In the genomic region with DNA sequence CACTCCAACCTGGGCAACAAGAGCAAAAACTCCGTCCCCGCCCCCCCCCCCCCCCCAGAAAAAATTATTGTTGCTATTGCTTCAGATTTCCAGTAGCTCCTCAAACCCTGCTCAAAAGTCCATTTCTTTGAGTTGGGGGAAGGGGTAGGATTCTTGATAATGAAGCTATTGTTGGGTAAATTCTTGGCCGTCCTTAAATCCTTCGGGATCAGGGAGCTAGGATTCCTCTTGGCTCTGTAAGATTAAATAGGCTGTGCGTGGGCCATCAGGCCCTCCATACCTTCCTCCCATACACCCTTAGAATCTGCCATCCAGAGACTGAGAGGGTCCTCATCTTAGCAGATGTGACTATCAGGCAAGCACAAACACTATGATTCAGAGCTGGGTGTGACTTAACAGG, we compare ENCODE assay signal across 15 cellular contexts. TPM values are rescaled to one million over a fixed set of nuclear protein-coding genes. Genes with fewer than 3 reads are reported as not detected.
DNase-seq lines count a peak whose midpoint lies in the region; ATAC-seq and TF ChIP-seq lines count a peak whose summit lies in the region.
"Had no signal": no experiment of that assay in that cellular context is flagged by ENCODE, and none has a peak within 500 bp of the region (broad histone marks: within the 10 kb centered on the region; RNA-seq: fewer than 3 reads in every experiment).

No MANE protein-coding gene starts in this region.

- H3K27ac ChIP-seq in CD4-positive, alpha-beta T cell (ENCODE audit: low read depth, low read length), result no peak overlapping the region
- no peak overlapping the region for H3K27ac ChIP-seq in H9 (ENCODE audit: insufficient read length, low read depth, low read length)
- no peak overlapping the region for H3K27ac ChIP-seq in RWPE1
- H3K27ac ChIP-seq: 22Rv1, BLaER1, GM23248 had no signal

- no peak overlapping the region for H3T11ph ChIP-seq in H9 (ENCODE audit: low read length)

- no peak overlapping the region for H3K14ac ChIP-seq in H9 (ENCODE audit: insufficient read depth, low read length)

- intact Hi-C loops in CD4-positive, alpha-beta T cell (cut with DNase I, micrococcal nuclease), result no loop called here

- POLR2A ChIA-PET in CD4-positive, alpha-beta T cell (lab: Charles Lee), result interaction anchor here (0.9 kb wide), 1 partner anchor 16 kb away, joined by 3 read pairs; no protein-coding TSS in a partner anchor
- POLR2A ChIA-PET in WTC11 (lab: Charles Lee), result interaction anchor here (1.1 kb wide), 1 partner anchor 10 kb away, joined by 5 read pairs; no protein-coding TSS in a partner anchor
- POLR2A ChIA-PET in RWPE1 (lab: Yijun Ruan, JAX; ENCODE audit: low non-redundant PET), result no interaction called here

- no peak for TF ChIP-seq CTCF in CD4-positive, alpha-beta T cell (IDR thresholded peaks at IDR 0.05)
- no peak for TF ChIP-seq CTCF in H9 (conservative IDR thresholded peaks at IDR 0.05)
- no peak for TF ChIP-seq CTCF in WTC11 (IDR thresholded peaks at IDR 0.05)
- TF ChIP-seq CTCF in endothelial cell (IDR thresholded peaks at IDR 0.05; ENCODE audit: unreplicated experiment), result no peak
- TF ChIP-seq CTCF in chondrocyte (IDR thresholded peaks at IDR 0.05), result no peak
- TF ChIP-seq CTCF in RWPE1 (conservative IDR thresholded peaks at IDR 0.05; ENCODE audit: low read depth), result no peak

- no peak overlapping the region for H3K4ac ChIP-seq in H9 (ENCODE audit: low read depth, low read length)

- H2AFZ ChIP-seq in H9 (ENCODE audit: low read length), result no peak overlapping the region
- H2AFZ ChIP-seq: GM23248 had no signal

- DNase-seq in CD4-positive, alpha-beta T cell, result no peak
- DNase-seq in H9 (no peak), WTC11 (ENCODE audit: low spot score) (no peak), endothelial cell (ENCODE audit: low spot score) (no peak), NCI-H345 (lab: John Stamatoyannopoulos, UW) (no peak), chondrocyte (ENCODE audit: low spot score) (no peak), RWPE1 (ENCODE audit: low spot score) (no peak)
- DNase-seq: Caco-2, GM23248 had no signal

- no peak for ATAC-seq in CD4-positive, alpha-beta T cell (ENCODE audit: poor library complexity)
- ATAC-seq in WTC11 (no peak; the same call in 1 of the 2 replicates), HG02798 (IDR thresholded peaks at IDR 0.05; ENCODE audit: poor library complexity, unreplicated experiment) (no peak)
- ATAC-seq: GM12878, K562 had no signal

- H2AK5ac ChIP-seq in H9 (ENCODE audit: insufficient read length, low read length), result no peak overlapping the region

- no peak overlapping the region for H3K23ac ChIP-seq in H9 (ENCODE audit: insufficient read length, low read depth, low read length)

- H2BK20ac ChIP-seq in H9 (ENCODE audit: low read depth, low read length, poor library complexity, severe bottlenecking), result no peak overlapping the region

- no peaks in the 10 kb centered on the region for H3K79me1 ChIP-seq in H9 (ENCODE audit: insufficient read depth, low read depth, low read length, poor library complexity, severe bottlenecking)

- H3K4me3 Mint-ChIP-seq in CD4-positive, alpha-beta T cell, result no peak overlapping the region
- H3K4me3 Mint-ChIP-seq in H9 (no peak overlapping the region), WTC11 (no peak overlapping the region), endothelial cell (ENCODE audit: unreplicated experiment) (no peak overlapping the region), chondrocyte (ENCODE audit: unreplicated experiment) (no peak overlapping the region)

- no peak overlapping the region for H2BK5ac ChIP-seq in H9 (ENCODE audit: insufficient read length, low read length)

- H3K56ac ChIP-seq in H9 (ENCODE audit: insufficient read length, low read depth, low read length), result no peak overlapping the region

- H3K9me3 ChIP-seq in CD4-positive, alpha-beta T cell (ENCODE audit: control insufficient read depth, low read length), result no peaks in the 10 kb centered on the region
- H3K9me3 ChIP-seq in H9 (ENCODE audit: control insufficient read depth, low read depth, low read length), result no peaks in the 10 kb centered on the region
- H3K9me3 ChIP-seq: BLaER1, Caco-2, HAP-1 had no signal

- no peak overlapping the region for H2BK120ac ChIP-seq in H9 (ENCODE audit: low read depth, low read length, poor library complexity, severe bottlenecking)

- no peak overlapping the region for H4K91ac ChIP-seq in H9 (ENCODE audit: insufficient read length, low read depth, low read length)

- H3K23me2 ChIP-seq in H9 (ENCODE audit: insufficient read length, low read depth, low read length, poor library complexity, severe bottlenecking), result no peaks in the 10 kb centered on the region

- H3K4me1 Mint-ChIP-seq in CD4-positive, alpha-beta T cell (ENCODE audit: low read depth), result peaks cover 41% of the 10 kb centered on the region
- H3K4me1 Mint-ChIP-seq in H9, result peaks cover 25 to 39% of the 10 kb centered on the region in 2 experiments
- peaks cover 27% of the 10 kb centered on the region for H3K4me1 Mint-ChIP-seq in WTC11
- H3K4me1 Mint-ChIP-seq in endothelial cell (ENCODE audit: unreplicated experiment), result peaks cover 16% of the 10 kb centered on the region
- H3K4me1 Mint-ChIP-seq in chondrocyte (ENCODE audit: low read depth), result peaks cover 9% of the 10 kb centered on the region

- no peak overlapping the region for H4K8ac ChIP-seq in H9 (replicated peaks; ENCODE audit: insufficient read length, low read depth, low read length)

- no peaks in the 10 kb centered on the region for H3K27me3 ChIP-seq in CD4-positive, alpha-beta T cell (ENCODE audit: control insufficient read depth, insufficient read depth, low read length)
- no peaks in the 10 kb centered on the region for H3K27me3 ChIP-seq in H9 (ENCODE audit: insufficient read depth, low read length)
- H3K27me3 ChIP-seq: BLaER1 had no signal

- no peak overlapping the region for H2BK15ac ChIP-seq in H9 (ENCODE audit: low read depth, low read length)

- peaks cover 14% of the 10 kb centered on the region for H3K36me3 Mint-ChIP-seq in CD4-positive, alpha-beta T cell (ENCODE audit: low read depth)
- H3K36me3 Mint-ChIP-seq in H9 (ENCODE audit: insufficient read depth in 1 of 3, low read depth in 3 of 3), result peaks cover 21 to 35% (median 29%) of the 10 kb centered on the region in 3 experiments
- peaks cover 23% of the 10 kb centered on the region for H3K36me3 Mint-ChIP-seq in WTC11
- H3K36me3 Mint-ChIP-seq in endothelial cell (ENCODE audit: low read depth, unreplicated experiment), result peaks cover 26% of the 10 kb centered on the region
- H3K36me3 Mint-ChIP-seq in chondrocyte (ENCODE audit: low read depth), result peaks cover 25% of the 10 kb centered on the region

- no peak overlapping the region for H3K9ac ChIP-seq in H9 (ENCODE audit: extremely low read depth, insufficient read length, low read length)
- H3K9ac ChIP-seq: BLaER1, GM23248 had no signal

- no peaks in the 10 kb centered on the region for H3K79me2 ChIP-seq in H9 (ENCODE audit: insufficient read depth, low read length)

- CTCF ChIA-PET in CD4-positive, alpha-beta T cell (lab: Charles Lee), result interaction anchor here (1.2 to 7.2 kb wide), 2 partner anchors 10 to 14 kb away, joined by 4 to 42 read pairs; no protein-coding TSS in a partner anchor
- CTCF ChIA-PET in WTC11 (lab: Charles Lee), result interaction anchor here (1.0 to 9.0 kb wide), 9 partner anchors 10 to 305 kb away, joined by 3 to 107 read pairs (median 5); no protein-coding TSS in a partner anchor
- CTCF ChIA-PET in RWPE1 (lab: Yijun Ruan, JAX), result no interaction called here

- H3K27ac Mint-ChIP-seq in CD4-positive, alpha-beta T cell, result peak overlapping the region; percentile 70
- H3K27ac Mint-ChIP-seq in H9, result peak overlapping the region in 2 of 3 experiments; percentile 74 to 93; a peak in 3 of 7 replicates
- H3K27ac Mint-ChIP-seq in WTC11, result peak overlapping the region; percentile 93
- H3K27ac Mint-ChIP-seq in endothelial cell (ENCODE audit: unreplicated experiment), result peak overlapping the region; percentile 72
- H3K27ac Mint-ChIP-seq in chondrocyte (ENCODE audit: unreplicated experiment), result no peak overlapping the region

- no peak overlapping the region for H2BK12ac ChIP-seq in H9 (ENCODE audit: insufficient read length, low read depth, low read length)

- H3K4me2 ChIP-seq in H9 (ENCODE audit: insufficient read depth, insufficient read length, low read length), result no peak overlapping the region

- no peaks in the 10 kb centered on the region for H3K27me3 Mint-ChIP-seq in CD4-positive, alpha-beta T cell
- H3K27me3 Mint-ChIP-seq in H9 (ENCODE audit: low read depth) (no peaks in the 10 kb centered on the region), WTC11 (ENCODE audit: low read depth) (no peaks in the 10 kb centered on the region), endothelial cell (ENCODE audit: unreplicated experiment) (peaks cover 5% of the 10 kb centered on the region), chondrocyte (ENCODE audit: low read depth) (no peaks in the 10 kb centered on the region)

- H4K20me1 ChIP-seq in H9 (ENCODE audit: control insufficient read depth, insufficient read depth, insufficient read length), result no peaks in the 10 kb centered on the region

- peaks cover 6% of the 10 kb centered on the region; the same call in 1 of the 2 replicates for H3K4me1 ChIP-seq in H9 (ENCODE audit: insufficient read depth, low read length)
- H3K4me1 ChIP-seq: Caco-2 had no signal

- WGBS in H9 (ENCODE audit: extremely low coverage, insufficient read length, low lambda C conversion rate), result no CpG with 5 or more reads among the region's 5 CpGs

- H3K18ac ChIP-seq in H9 (ENCODE audit: insufficient read length, low read depth, low read length), result no peak overlapping the region

- no peak overlapping the region for H4K5ac ChIP-seq in H9 (ENCODE audit: insufficient read length, low read depth, low read length)

- no peaks in the 10 kb centered on the region for H3K9me3 Mint-ChIP-seq in CD4-positive, alpha-beta T cell
- H3K9me3 Mint-ChIP-seq in H9 (no peaks in the 10 kb centered on the region), WTC11 (no peaks in the 10 kb centered on the region), endothelial cell (ENCODE audit: unreplicated experiment) (no peaks in the 10 kb centered on the region), chondrocyte (ENCODE audit: low read depth) (no peaks in the 10 kb centered on the region)

TF ChIP-seq in WTC11, 78 proteins besides CTCF, POLR2A, EP300 and RAD21:
- TF ChIP-seq, protein P1, sequence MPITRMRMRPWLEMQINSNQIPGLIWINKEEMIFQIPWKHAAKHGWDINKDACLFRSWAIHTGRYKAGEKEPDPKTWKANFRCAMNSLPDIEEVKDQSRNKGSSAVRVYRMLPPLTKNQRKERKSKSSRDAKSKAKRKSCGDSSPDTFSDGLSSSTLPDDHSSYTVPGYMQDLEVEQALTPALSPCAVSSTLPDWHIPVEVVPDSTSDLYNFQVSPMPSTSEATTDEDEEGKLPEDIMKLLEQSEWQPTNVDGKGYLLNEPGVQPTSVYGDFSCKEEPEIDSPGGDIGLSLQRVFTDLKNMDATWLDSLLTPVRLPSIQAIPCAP (CRISPR knock-in tag; IDR thresholded peaks at IDR 0.05), result no peak
- no peak for TF ChIP-seq ZNF423 (CRISPR knock-in tag; IDR thresholded peaks at IDR 0.05)
- TF ChIP-seq NR3C1 (CRISPR knock-in tag; conservative IDR thresholded peaks at IDR 0.05; ENCODE audit: low read depth), result no peak
TF ChIP-seq in WTC11: peak in this region for 0.

RNA-seq across cellular contexts. Expression of a gene that starts 16.4 kb away (rescaled TPM):
- 10 to 100 TPM; 24.4 to 26.1 TPM for total RNA-seq in CD4-positive, alpha-beta T cell
- total RNA-seq in H9 (2021) (231 and 250 TPM in 2 replicates), WTC11 (2021) (190 to 205 TPM (median 203 TPM) in 3 replicates), endothelial cell (ENCODE audit: unreplicated experiment) (285 TPM), chondrocyte (179 to 223 TPM (median 218 TPM) in 3 replicates)
